23 cellular contexts compared by ENCODE assay signal in genomic region chr1:54045487-54045886, GRCh38. TPM values are rescaled to one million over a fixed set of nuclear protein-coding genes. Genes with fewer than 3 reads are reported as not detected.
"Had no signal": no experiment of that assay in that cellular context is flagged by ENCODE, and none has a peak within 500 bp of the region (broad histone marks: within the 10 kb centered on the region; RNA-seq: fewer than 3 reads in every experiment).

No MANE protein-coding gene starts in this region.

- H3K27ac Mint-ChIP-seq: activated T-helper 17 cell treated with anti-CD3 and anti-CD28 coated beads, Interleukin-2, amount 50 U/mL, for 72 hours; mesothelial cell of epicardium had no signal

- H3K9me3 ChIP-seq: adrenal gland, esophagus squamous epithelium, lower lobe of right lung, SK-N-SH, tibial artery, vagina had no signal

- H3K27ac ChIP-seq: adrenal gland, esophagus squamous epithelium, lower lobe of right lung, tibial artery, vagina had no signal

- H3K9me3 Mint-ChIP-seq: activated T-helper 17 cell treated with anti-CD3 and anti-CD28 coated beads, Interleukin-2, amount 50 U/mL, for 72 hours; mesothelial cell of epicardium; T-cell had no signal

- H3K4me2 ChIP-seq: SK-N-SH had no signal

- DNase-seq: activated CD4-positive, alpha-beta T cell treated with anti-CD3 and anti-CD28 coated beads, Interleukin-2, amount 50 U/mL, for 48 hours; activated CD8-positive, alpha-beta memory T cell treated with anti-CD3 and anti-CD28 coated beads, Interleukin-2, amount 50 U/mL, for 4 hours; activated naive CD4-positive, alpha-beta T cell treated with Interleukin-2 at 50 U/mL for 16 hours; adrenal gland; cortex of kidney; effector CD8-positive, alpha-beta T cell; esophagus squamous epithelium; glutamatergic neuron; lower lobe of right lung; SK-N-SH; T-cell; T-helper 9 cell; tibial artery had no signal

- H3K27me3 Mint-ChIP-seq: activated T-helper 17 cell treated with anti-CD3 and anti-CD28 coated beads, Interleukin-2, amount 50 U/mL, for 72 hours; T-cell had no signal

- H3K4me3 ChIP-seq: adrenal gland, esophagus squamous epithelium, lower lobe of right lung, tibial artery, vagina had no signal

- H3K4me3 Mint-ChIP-seq: activated T-helper 17 cell treated with anti-CD3 and anti-CD28 coated beads, Interleukin-2, amount 50 U/mL, for 72 hours; mesothelial cell of epicardium; T-cell had no signal

- H3K9ac ChIP-seq: SK-N-SH had no signal

- H3K27me3 ChIP-seq: adrenal gland, esophagus squamous epithelium, tibial artery, vagina had no signal

RNA-seq across cellular contexts. Expression of gene LDLRAD1, which starts 27.5 kb away (rescaled TPM):
- total RNA-seq: activated T-helper 17 cell treated with anti-CD3 and anti-CD28 coated beads, Interleukin-2, amount 50 U/mL, for 72 hours; cardiac septum; endothelial cell of umbilical vein; fibroblast of villous mesenchyme; mesothelial cell of epicardium; myocyte; omental fat pad; pulmonary artery endothelial cell; sciatic nerve; T-cell; vagina had no signal
